27 cellular contexts compared by ENCODE assay signal in the genomic region with DNA sequence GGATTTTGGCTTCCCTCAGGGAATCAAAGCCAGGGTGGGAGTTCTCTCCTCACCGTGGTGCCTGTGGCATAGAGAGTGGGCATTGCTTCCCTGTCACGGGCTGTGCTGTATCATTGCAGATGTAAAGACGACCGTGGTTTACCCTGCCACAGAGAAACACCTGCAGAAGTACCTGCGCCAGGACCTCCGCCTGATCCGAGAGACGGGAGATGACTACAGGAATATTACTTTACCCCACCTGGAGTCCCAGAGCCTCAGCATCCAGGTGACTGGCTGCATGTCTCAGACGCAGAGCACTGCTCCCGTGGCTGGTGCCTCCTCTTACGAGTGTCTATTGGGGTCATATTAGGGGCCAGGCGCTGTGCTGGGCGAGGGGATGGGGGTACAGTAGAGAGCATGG.
"Had no signal": no experiment of that assay in that cellular context is flagged by ENCODE, and none has a peak within 500 bp of the region (broad histone marks: within the 10 kb centered on the region; RNA-seq: fewer than 3 reads in every experiment).

No MANE protein-coding gene starts in this region.

- H3K27ac Mint-ChIP-seq: endodermal cell, mesothelial cell of epicardium, type B pancreatic cell had no signal

- H3K27me3 Mint-ChIP-seq: naive thymus-derived CD8-positive, alpha-beta T cell; type B pancreatic cell had no signal

- H3K36me3 Mint-ChIP-seq: activated naive CD4-positive, alpha-beta T cell treated with anti-CD3 and anti-CD28 coated beads, Interleukin-2, amount 50 U/mL, for 72 hours had no signal

- H3K4me3 Mint-ChIP-seq: endodermal cell; mesothelial cell of epicardium; naive thymus-derived CD8-positive, alpha-beta T cell; type B pancreatic cell had no signal

- H3K4me3 ChIP-seq: ascending aorta, colonic mucosa, esophagus squamous epithelium, gastrocnemius medialis, ovary, psoas muscle, right lobe of liver, skin epidermis, thoracic aorta had no signal

- H3K27ac ChIP-seq: ascending aorta, brain microvascular endothelial cell, colonic mucosa, esophagus squamous epithelium, gastrocnemius medialis, neutrophil, ovary, psoas muscle, right lobe of liver, thoracic aorta, WERI-Rb-1 had no signal

- H3K9me3 Mint-ChIP-seq: activated naive CD4-positive, alpha-beta T cell treated with anti-CD3 and anti-CD28 coated beads, Interleukin-2, amount 50 U/mL, for 72 hours; endodermal cell; mesothelial cell of epicardium; naive thymus-derived CD8-positive, alpha-beta T cell; type B pancreatic cell had no signal

- H3K27me3 ChIP-seq: ascending aorta, brain microvascular endothelial cell, colonic mucosa, esophagus squamous epithelium, gastrocnemius medialis, neutrophil, ovary, right lobe of liver had no signal

- H3K9me3 ChIP-seq: ascending aorta, colonic mucosa, esophagus squamous epithelium, gastrocnemius medialis, neutrophil, ovary, psoas muscle, right lobe of liver, SK-N-SH, thoracic aorta had no signal

- DNase-seq: activated CD4-positive, CD25-positive, alpha-beta regulatory T cell treated with anti-CD3 and anti-CD28 coated beads, Interleukin-2, amount 50 U/mL, for 72 hours; activated gamma-delta T cell treated with Interleukin-2 at 50 U/mL for 16 hours; brain microvascular endothelial cell; central memory CD4-positive, alpha-beta T cell; colonic mucosa; endodermal cell; esophagus squamous epithelium; gastrocnemius medialis; hippocampal formation; left ventricle myocardium superior; mammary epithelial cell; naive thymus-derived CD8-positive, alpha-beta T cell; psoas muscle; stimulated activated CD4-positive, alpha-beta T cell treated with anti-CD3 and anti-CD28 coated beads, Interleukin-15, amount 100 ng/mL, for 24 hours; stimulated activated CD8-positive, alpha-beta memory T cell treated with anti-CD3 and anti-CD28 coated beads, Interleukin-4, amount 100 ng/mL, for 48 hours; stimulated activated naive CD4-positive, alpha-beta T cell treated with Interleukin-2 at 50 U/mL for 16 hours; WERI-Rb-1 had no signal

- H3K4me1 ChIP-seq: ascending aorta, colonic mucosa had no signal

- ATAC-seq: activated naive CD4-positive, alpha-beta T cell treated with anti-CD3 and anti-CD28 coated beads, Interleukin-2, amount 50 U/mL, for 72 hours; naive thymus-derived CD8-positive, alpha-beta T cell; right lobe of liver had no signal
